In the genomic region with DNA sequence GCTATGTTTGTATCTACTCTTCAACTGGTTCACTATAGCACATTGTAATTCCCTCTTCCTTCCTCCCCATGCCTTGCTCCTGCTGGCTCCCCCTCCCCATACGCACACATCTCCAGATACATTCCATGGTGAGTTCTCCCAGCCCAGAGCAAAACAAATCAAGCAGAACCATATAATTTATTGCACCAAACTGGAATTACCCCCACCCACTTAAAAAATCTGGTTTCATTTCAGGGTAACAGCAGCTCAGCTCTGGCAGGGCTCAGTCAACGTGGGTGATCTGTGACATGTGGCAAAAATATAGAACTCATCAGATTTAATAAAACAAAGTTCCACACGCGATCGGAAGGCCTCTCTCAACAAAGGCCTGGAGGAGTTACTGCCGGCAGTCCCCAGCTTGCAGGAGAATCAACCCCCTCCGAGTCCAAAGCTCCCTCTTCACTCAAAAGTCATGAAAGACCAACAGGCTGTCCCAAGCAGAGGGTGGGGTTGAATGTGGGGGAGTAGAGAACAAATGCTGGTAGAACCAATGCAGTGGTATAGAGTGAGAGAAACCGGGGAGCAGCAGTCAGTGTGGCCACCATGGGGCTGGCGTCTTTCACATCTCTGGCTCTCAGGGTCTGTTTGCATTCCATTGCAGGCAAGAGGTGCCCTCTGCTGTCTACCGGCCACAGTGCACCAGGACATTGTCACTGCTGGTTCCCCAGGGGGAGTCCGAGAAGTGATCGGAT, we compare ENCODE assay signal across 8 cellular contexts.
DNase-seq lines count a peak whose midpoint lies in the region; ATAC-seq and TF ChIP-seq lines count a peak whose summit lies in the region.

No MANE protein-coding gene starts in this region.

- H3K9me3 ChIP-seq in iPS-18a (ENCODE audit: control insufficient read depth, low read depth, low read length) (no peaks in the 10 kb centered on the region), tibial artery (no peaks in the 10 kb centered on the region), vagina (no peaks in the 10 kb centered on the region)

- DNase-seq in EH (ENCODE audit: low read depth) = peak; percentile 55
- peak; percentile 43 for DNase-seq in KBM-7
- DNase-seq in anterior cingulate cortex (lab: John Stamatoyannopoulos, UW) = peak in 33 of 58 donors; percentile 1 to 48 (median 11)
- DNase-seq in tibial artery = peak; percentile 57 to 81
- DNase-seq in vagina (ENCODE audit: extremely low spot score in 2 of 2) = no peak
- no peak for DNase-seq in SIG-M5 treated with dmso at 0.1 percent for 504 hours (lab: John Stamatoyannopoulos, UW; ENCODE audit: unreplicated experiment)

- TF ChIP-seq POLR2A in vagina (IDR thresholded peaks at IDR 0.05) = no peak

- H3K27ac ChIP-seq in iPS-18a (ENCODE audit: low read length) = no peak overlapping the region
- H3K27ac ChIP-seq in tibial artery = peak overlapping the region in 1 of 2 donors; percentile 19
- no peak overlapping the region for H3K27ac ChIP-seq in vagina

- H3K9ac ChIP-seq in iPS-18a (ENCODE audit: low read length) = peak overlapping the region; percentile 35

- in situ Hi-C loops in KBM-7 (cut with MboI; ENCODE audit: low pct_unique_long_range_greater_than_20kb, low sequenced_read_pairs) = no loop called here

- H3K4me1 ChIP-seq in iPS-18a (ENCODE audit: control insufficient read depth, low read depth, low read length) = peaks cover 10% of the 10 kb centered on the region
- H3K4me1 ChIP-seq in tibial artery = peaks cover 0 to 18% (median 4%) of the 10 kb centered on the region in 4 donors
- no peaks in the 10 kb centered on the region for H3K4me1 ChIP-seq in vagina

- no peaks in the 10 kb centered on the region for H3K27me3 ChIP-seq in iPS-18a (ENCODE audit: control insufficient read depth, insufficient read depth, low read length)
- H3K27me3 ChIP-seq in tibial artery = no peaks in the 10 kb centered on the region
- H3K27me3 ChIP-seq in vagina = no peaks in the 10 kb centered on the region

- intact Hi-C loops in tibial artery (cut with DNase I; ENCODE audit: low total_unique reads) = loop anchor here (5.0 to 10.0 kb wide), 3 partner anchors 196 to 722 kb away; no protein-coding TSS in a partner anchor
- intact Hi-C loops in vagina (cut with DNase I) = no loop called here

- no peaks in the 10 kb centered on the region for H3K36me3 ChIP-seq in iPS-18a (ENCODE audit: control insufficient read depth, low read depth, low read length)
- H3K36me3 ChIP-seq in tibial artery = no peaks in the 10 kb centered on the region
- H3K36me3 ChIP-seq in vagina = no peaks in the 10 kb centered on the region

- peak overlapping the region; percentile 55 for H3K4me3 ChIP-seq in iPS-18a (ENCODE audit: low read length)
- H3K4me3 ChIP-seq in tibial artery = peak overlapping the region; percentile 21 to 28
- no peak overlapping the region for H3K4me3 ChIP-seq in vagina

- ATAC-seq in GM19463 (IDR thresholded peaks at IDR 0.05; ENCODE audit: unreplicated experiment) = peak; percentile 92

- TF ChIP-seq CTCF in tibial artery (IDR thresholded peaks at IDR 0.05) (peak; percentile 71 to 75), vagina (IDR thresholded peaks at IDR 0.05) (no peak)

Comparison
In these comparisons a context has a peak if more than half of its experiments do, and no peak if none do; other contexts are left out.
1. DNase-seq: peak in EH (single experiment), KBM-7 (single experiment), anterior cingulate cortex (33 of 58) and tibial artery (2 of 2); none in vagina (0 of 2) and SIG-M5 treated with dmso at 0.1 percent for 504 hours (single experiment).
2. H3K4me3 ChIP-seq: peak in iPS-18a (single experiment) and tibial artery (2 of 2); none in vagina (0 of 2).
3. CTCF ChIP-seq: peak in tibial artery (2 of 2); none in vagina (0 of 3).